16 cellular contexts compared by ENCODE assay signal in the genomic region with DNA sequence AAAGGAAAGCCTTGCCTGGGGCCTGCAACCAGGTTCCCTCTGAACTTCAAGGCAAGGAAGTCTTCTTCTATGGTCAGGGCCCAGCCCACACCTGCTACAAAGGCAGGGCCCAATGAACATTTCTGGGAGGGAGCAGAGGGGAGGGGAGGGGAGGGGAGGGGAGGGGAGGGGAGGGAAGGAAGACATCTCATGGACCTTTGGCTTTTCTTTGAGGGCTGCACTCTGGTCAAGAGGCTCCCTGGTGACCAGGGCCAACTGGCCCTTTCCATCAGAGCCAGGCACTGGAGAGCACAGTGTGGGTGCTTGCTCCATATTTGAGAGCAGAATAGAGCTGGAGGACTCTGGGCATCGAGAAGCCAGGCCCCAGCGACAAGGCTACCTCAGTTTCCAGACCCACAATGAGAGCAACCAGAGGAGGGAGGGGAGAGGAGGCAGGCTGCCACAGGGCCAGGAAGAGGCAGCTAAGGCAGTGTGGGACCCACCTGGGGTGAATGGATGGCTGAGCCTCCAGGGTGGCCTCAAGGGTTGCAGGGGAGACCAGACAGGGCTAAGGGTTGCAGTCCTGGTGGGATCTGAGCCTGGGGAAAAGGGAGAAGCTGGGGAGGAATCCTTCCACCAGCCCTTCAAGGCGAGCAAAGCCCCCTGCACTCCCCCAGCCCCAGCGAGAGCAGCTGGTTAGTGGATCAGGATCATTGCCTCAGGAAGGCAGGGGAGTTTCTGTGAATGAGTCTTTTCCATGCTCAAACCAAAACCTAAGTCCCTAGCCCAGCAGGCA.
DNase-seq lines count a peak whose midpoint lies in the region; ATAC-seq, FAIRE-seq and TF ChIP-seq lines count a peak whose summit lies in the region.
"Had no signal": no experiment of that assay in that cellular context is flagged by ENCODE, and none has a peak within 500 bp of the region (broad histone marks: within the 10 kb centered on the region; RNA-seq: fewer than 3 reads in every experiment).

No MANE protein-coding gene starts in this region.

- H3K36me3 Mint-ChIP-seq in dendritic cell treated with granulocyte-macrophage colony-stimulating factor and Interleukin-4, amounts not matched to agents 40 ng/mL and 50 ng/mL, for 4 days (ENCODE audit: low read depth) = no peaks in the 10 kb centered on the region
- H3K36me3 Mint-ChIP-seq: naive thymus-derived CD8-positive, alpha-beta T cell had no signal

- peaks cover 66% of the 10 kb centered on the region for H3K4me1 Mint-ChIP-seq in dendritic cell treated with granulocyte-macrophage colony-stimulating factor and Interleukin-4, amounts not matched to agents 40 ng/mL and 50 ng/mL, for 4 days (ENCODE audit: low read depth)
- H3K4me1 Mint-ChIP-seq: naive thymus-derived CD8-positive, alpha-beta T cell had no signal

- FAIRE-seq in RCC 7860 (lab: Jason Lieb, UNC) = no peak

- no peaks in the 10 kb centered on the region for H3K36me3 ChIP-seq in HUES64 (ENCODE audit: insufficient read depth, low read length)
- no peaks in the 10 kb centered on the region for H3K36me3 ChIP-seq in muscle layer of duodenum (ENCODE audit: control insufficient read depth in 1 of 2, insufficient read depth in 2 of 2, low read length in 2 of 2)
- H3K36me3 ChIP-seq: SJCRH30 had no signal

- no peak overlapping the region for H3K4me3 Mint-ChIP-seq in dendritic cell treated with granulocyte-macrophage colony-stimulating factor and Interleukin-4, amounts not matched to agents 40 ng/mL and 50 ng/mL, for 4 days
- H3K4me3 Mint-ChIP-seq: naive thymus-derived CD8-positive, alpha-beta T cell had no signal

- H3K27me3 Mint-ChIP-seq in dendritic cell treated with granulocyte-macrophage colony-stimulating factor and Interleukin-4, amounts not matched to agents 40 ng/mL and 50 ng/mL, for 4 days = peaks cover 5% of the 10 kb centered on the region

- WGBS in HUES64 = 80% methylated on average over 3 of the region's 4 CpGs

- H3K9me3 ChIP-seq in AG04450 (ENCODE audit: control insufficient read depth, insufficient read depth, low read length) (no peaks in the 10 kb centered on the region), HUES64 (ENCODE audit: insufficient read depth, low read depth, low read length) (no peaks in the 10 kb centered on the region), muscle layer of duodenum (ENCODE audit: control insufficient read depth in 1 of 2, low read length in 2 of 2) (no peaks in the 10 kb centered on the region)
- H3K9me3 ChIP-seq: SJCRH30 had no signal

- POLR2A ChIA-PET in AG04450 (lab: Yijun Ruan, JAX) = interaction anchor here (0.5 to 1.8 kb wide), 6 partner anchors 10 to 54 kb away, joined by 3 to 9 read pairs (median 4); no protein-coding TSS in a partner anchor

- DNase-seq in AG04450 (ENCODE audit: low read depth, low spot score) (no peak), RCC 7860 (ENCODE audit: low spot score) (no peak), SHP77 treated with DMSO at 0.1 percent for 48 hours (lab: John Stamatoyannopoulos, UW) (no peak), superior temporal gyrus (ENCODE audit: extremely low spot score) (no peak)
- DNase-seq: activated effector memory CD4-positive, alpha-beta T cell treated with Interleukin-2 at 50 U/mL for 16 hours; NCI-H1417; NCI-H446 treated with DMSO at 0.1 percent for 48 hours; stimulated activated CD8-positive, alpha-beta memory T cell treated with anti-CD3 and anti-CD28 coated beads, Interleukin-4, amount 100 ng/mL, for 48 hours had no signal

- H3K27me3 ChIP-seq in AG04450 (ENCODE audit: control insufficient read depth, insufficient read depth, low read length) = no peaks in the 10 kb centered on the region
- H3K27me3 ChIP-seq in HUES64 (ENCODE audit: insufficient read depth, low read length) = no peaks in the 10 kb centered on the region
- no peaks in the 10 kb centered on the region for H3K27me3 ChIP-seq in muscle layer of duodenum (ENCODE audit: low read depth, low read length)
- H3K27me3 ChIP-seq: SJCRH30 had no signal

- no peaks in the 10 kb centered on the region for H3K9me3 Mint-ChIP-seq in dendritic cell treated with granulocyte-macrophage colony-stimulating factor and Interleukin-4, amounts not matched to agents 40 ng/mL and 50 ng/mL, for 4 days
- H3K9me3 Mint-ChIP-seq: naive thymus-derived CD8-positive, alpha-beta T cell had no signal

- intact Hi-C loops in dendritic cell treated with granulocyte-macrophage colony-stimulating factor and Interleukin-4, amounts not matched to agents 40 ng/mL and 50 ng/mL, for 4 days (cut with micrococcal nuclease) = no loop called here

- peaks cover 30% of the 10 kb centered on the region for H3K4me1 ChIP-seq in HUES64 (ENCODE audit: insufficient read depth, low read length)
- H3K4me1 ChIP-seq in muscle layer of duodenum (ENCODE audit: control insufficient read depth in 1 of 2, insufficient read depth in 2 of 2, low read length in 2 of 2) = peaks cover 10 to 47% of the 10 kb centered on the region in 2 donors

- no peak for ATAC-seq in HG02588 (IDR thresholded peaks at IDR 0.05; ENCODE audit: unreplicated experiment)
- ATAC-seq: activated CD4-positive, CD25-positive, alpha-beta regulatory T cell treated with anti-CD3 and anti-CD28 coated beads, Interleukin-2, amount 50 U/mL, for 24 hours; naive thymus-derived CD8-positive, alpha-beta T cell had no signal

- peak overlapping the region; percentile 41 for H3K27ac Mint-ChIP-seq in dendritic cell treated with granulocyte-macrophage colony-stimulating factor and Interleukin-4, amounts not matched to agents 40 ng/mL and 50 ng/mL, for 4 days
- H3K27ac Mint-ChIP-seq: naive thymus-derived CD8-positive, alpha-beta T cell had no signal

- TF ChIP-seq CTCF in AG04450 (IDR thresholded peaks at IDR 0.05; ENCODE audit: low read depth, low read length) = no peak

- peak overlapping the region; percentile 45; the same call in 1 of the 2 replicates for H3K9ac ChIP-seq in HUES64 (ENCODE audit: low read depth, low read length)

- CTCF ChIA-PET in AG04450 (lab: Charles Lee) = interaction anchor here (1.9 kb wide), 1 partner anchor 33 kb away, joined by 10 read pairs; no protein-coding TSS in a partner anchor

- H3K4me3 ChIP-seq in AG04450 (ENCODE audit: low read depth, low read length) = no peak overlapping the region
- H3K4me3 ChIP-seq in HUES64 (ENCODE audit: low read length) = no peak overlapping the region
- no peak overlapping the region for H3K4me3 ChIP-seq in muscle layer of duodenum (ENCODE audit: low read depth in 1 of 2, low read length in 2 of 2)
- H3K4me3 ChIP-seq: SJCRH30 had no signal

- H3K27ac ChIP-seq in AG04450 (ENCODE audit: low read depth, low read length) (peak overlapping the region; percentile 96), HUES64 (ENCODE audit: low read depth, low read length) (peak overlapping the region; percentile 79), muscle layer of duodenum (ENCODE audit: low read length) (peak overlapping the region; percentile 75)
- H3K27ac ChIP-seq: C4-2B had no signal
